8 cellular contexts compared by ENCODE assay signal in the genomic region with DNA sequence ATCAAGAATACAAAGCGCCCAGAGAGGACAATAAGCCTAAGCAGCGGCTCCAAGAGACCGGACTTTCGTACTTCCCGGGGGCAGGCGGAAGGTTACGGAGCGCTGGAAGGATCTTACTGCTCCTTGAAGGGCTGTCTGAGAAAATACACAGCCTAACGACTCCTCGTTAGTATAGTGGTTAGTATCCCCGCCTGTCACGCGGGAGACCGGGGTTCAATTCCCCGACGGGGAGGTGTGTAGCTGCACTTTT. TPM values are rescaled to one million over a fixed set of nuclear protein-coding genes. Genes with fewer than 3 reads are reported as not detected.
DNase-seq lines count a peak whose midpoint lies in the region; ATAC-seq, FAIRE-seq and TF ChIP-seq lines count a peak whose summit lies in the region.

No MANE protein-coding gene starts in this region.

- TF ChIP-seq RAD21 in GM12878 (IDR thresholded peaks at IDR 0.05; ENCODE audit: insufficient read depth, low read depth, low read length): no peak

- DNase-seq in GM12892 (ENCODE audit: insufficient read length) (peak; percentile 46), NCI-H1417 (lab: John Stamatoyannopoulos, UW) (peak; percentile 96 to 99 (median 98)), T1000 (lab: John Stamatoyannopoulos, UW) (peak; percentile 99), GM12878 (ENCODE audit: low read depth, low spot score) (peak; percentile 93), hypothalamus (lab: John Stamatoyannopoulos, UW) (peak; percentile 33 to 98 (median 79)), sciatic nerve (ENCODE audit: low spot score) (peak; percentile 93), HuH-7 (ENCODE audit: low spot score) (no peak)

- RAD21 ChIA-PET in GM12878 (lab: Charles Lee; ENCODE audit: unreplicated experiment): interaction anchor here (1.5 kb wide), 1 partner anchor 10 kb away, joined by 6 read pairs; no protein-coding TSS in a partner anchor

- H3K9ac ChIP-seq in GM12878 (ENCODE audit: control insufficient read depth, insufficient read depth, low read length): peak overlapping the region; percentile 99

- CTCF ChIA-PET in GM12878 (lab: Yijun Ruan, JAX): interaction anchor here (1.6 to 5.0 kb wide), 2 partner anchors 12 to 13 kb away, joined by 7 to 29 read pairs; a partner anchor contains a TSS

- no peaks in the 10 kb centered on the region for H4K20me1 ChIP-seq in GM12878 (ENCODE audit: control insufficient read depth, insufficient read depth)

- H3K4me3 ChIP-seq in GM12878: peak overlapping the region; percentile 75

- no peaks in the 10 kb centered on the region for H3K36me3 ChIP-seq in GM12878 (ENCODE audit: control insufficient read depth in 2 of 2, insufficient read depth in 2 of 2, low read length in 1 of 2)

- H3K4me2 ChIP-seq in GM12878 (ENCODE audit: control insufficient read depth, insufficient read depth): peak overlapping the region; percentile 91

- no TSS peak for BruUV-seq in GM12878 (replicated peaks; lab: Mats Ljungman, UMichigan)

- H3K27me3 ChIP-seq in GM12878 (replicated peaks in 1 of 2; ENCODE audit: control insufficient read depth in 2 of 2, insufficient read depth in 2 of 2, low read length in 1 of 2): no peaks in the 10 kb centered on the region

- in situ Hi-C loops in GM12878 (cut with MboI): no loop called here

- SMC1A ChIA-PET in GM12878 (lab: Charles Lee; ENCODE audit: uncharacterized antibody, unreplicated experiment): no interaction called here

- H3K79me2 ChIP-seq in GM12878 (ENCODE audit: control insufficient read depth, insufficient read depth, low read length): no peaks in the 10 kb centered on the region

- no peak for TF ChIP-seq POLR2A in GM12892 (IDR thresholded peaks at IDR 0.05; ENCODE audit: low read depth, low read length)
- TF ChIP-seq POLR2A in GM12878 (IDR thresholded peaks at IDR 0.05; ENCODE audit: low read depth, low read length): no peak

- no peak for FAIRE-seq in GM12892 (lab: Jason Lieb, UNC)
- no peak for FAIRE-seq in GM12878 (lab: Jason Lieb, UNC)

- H3K9me3 ChIP-seq in GM12878 (replicated peaks; ENCODE audit: control insufficient read depth, insufficient read depth, low read length): no peaks in the 10 kb centered on the region

- POLR2A ChIA-PET in GM12878 (lab: Charles Lee): interaction anchor here (1.0 to 1.6 kb wide), 4 partner anchors 11 to 16 kb away, joined by 3 to 6 read pairs (median 4); no protein-coding TSS in a partner anchor

- under 1% methylated on average over 16 of the region's 16 CpGs for WGBS in GM12878 (ENCODE audit: insufficient coverage, insufficient replicate concordance, low lambda C conversion rate, missing lambda C conversion rate)

- H3K4me1 ChIP-seq in GM12878 (ENCODE audit: control insufficient read depth, insufficient read depth, low read length): peaks cover 3% of the 10 kb centered on the region; the same call in 1 of the 2 replicates

- no peak for TF ChIP-seq EP300 in GM12878 (IDR thresholded peaks at IDR 0.05; ENCODE audit: borderline replicate concordance in 1 of 2, control insufficient read depth in 1 of 2, low read depth in 2 of 2, low read length in 2 of 2)

- ATAC-seq in HG02678 (IDR thresholded peaks at IDR 0.05; ENCODE audit: unreplicated experiment) (peak; percentile 63), GM12878 (peak; percentile 78), sciatic nerve (peak; percentile 96)

- TF ChIP-seq CTCF in GM12878 (IDR thresholded peaks at IDR 0.05 in 2 of 3, conservative IDR thresholded peaks at IDR 0.05 in 1 of 3; ENCODE audit: control insufficient read depth in 2 of 3, extremely low read depth in 1 of 3, insufficient read depth in 1 of 3, low read depth in 3 of 3, low read length in 3 of 3): no peak

- peak overlapping the region; percentile 99 for H3K27ac ChIP-seq in GM12878 (ENCODE audit: control insufficient read depth, insufficient read depth)

- intact Hi-C loops in GM12878 (cut with micrococcal nuclease; ENCODE audit: unreplicated experiment): loop anchor here (1.0 kb wide), 2 partner anchors 13 to 90 kb away; a partner anchor contains a TSS
- intact Hi-C loops in sciatic nerve (cut with DNase I): no loop called here

- H2AFZ ChIP-seq in GM12878 (ENCODE audit: control insufficient read depth, low read depth, low read length): peak overlapping the region; percentile 99

TF ChIP-seq in GM12878, 131 proteins besides CTCF, POLR2A, EP300 and RAD21 (continues in another document):
- TF ChIP-seq, protein P1, sequence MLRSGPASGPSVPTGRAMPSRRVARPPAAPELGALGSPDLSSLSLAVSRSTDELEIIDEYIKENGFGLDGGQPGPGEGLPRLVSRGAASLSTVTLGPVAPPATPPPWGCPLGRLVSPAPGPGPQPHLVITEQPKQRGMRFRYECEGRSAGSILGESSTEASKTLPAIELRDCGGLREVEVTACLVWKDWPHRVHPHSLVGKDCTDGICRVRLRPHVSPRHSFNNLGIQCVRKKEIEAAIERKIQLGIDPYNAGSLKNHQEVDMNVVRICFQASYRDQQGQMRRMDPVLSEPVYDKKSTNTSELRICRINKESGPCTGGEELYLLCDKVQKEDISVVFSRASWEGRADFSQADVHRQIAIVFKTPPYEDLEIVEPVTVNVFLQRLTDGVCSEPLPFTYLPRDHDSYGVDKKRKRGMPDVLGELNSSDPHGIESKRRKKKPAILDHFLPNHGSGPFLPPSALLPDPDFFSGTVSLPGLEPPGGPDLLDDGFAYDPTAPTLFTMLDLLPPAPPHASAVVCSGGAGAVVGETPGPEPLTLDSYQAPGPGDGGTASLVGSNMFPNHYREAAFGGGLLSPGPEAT (IDR thresholded peaks at IDR 0.05; ENCODE audit: low read depth): peak; percentile 20
- TF ChIP-seq, protein P2, sequence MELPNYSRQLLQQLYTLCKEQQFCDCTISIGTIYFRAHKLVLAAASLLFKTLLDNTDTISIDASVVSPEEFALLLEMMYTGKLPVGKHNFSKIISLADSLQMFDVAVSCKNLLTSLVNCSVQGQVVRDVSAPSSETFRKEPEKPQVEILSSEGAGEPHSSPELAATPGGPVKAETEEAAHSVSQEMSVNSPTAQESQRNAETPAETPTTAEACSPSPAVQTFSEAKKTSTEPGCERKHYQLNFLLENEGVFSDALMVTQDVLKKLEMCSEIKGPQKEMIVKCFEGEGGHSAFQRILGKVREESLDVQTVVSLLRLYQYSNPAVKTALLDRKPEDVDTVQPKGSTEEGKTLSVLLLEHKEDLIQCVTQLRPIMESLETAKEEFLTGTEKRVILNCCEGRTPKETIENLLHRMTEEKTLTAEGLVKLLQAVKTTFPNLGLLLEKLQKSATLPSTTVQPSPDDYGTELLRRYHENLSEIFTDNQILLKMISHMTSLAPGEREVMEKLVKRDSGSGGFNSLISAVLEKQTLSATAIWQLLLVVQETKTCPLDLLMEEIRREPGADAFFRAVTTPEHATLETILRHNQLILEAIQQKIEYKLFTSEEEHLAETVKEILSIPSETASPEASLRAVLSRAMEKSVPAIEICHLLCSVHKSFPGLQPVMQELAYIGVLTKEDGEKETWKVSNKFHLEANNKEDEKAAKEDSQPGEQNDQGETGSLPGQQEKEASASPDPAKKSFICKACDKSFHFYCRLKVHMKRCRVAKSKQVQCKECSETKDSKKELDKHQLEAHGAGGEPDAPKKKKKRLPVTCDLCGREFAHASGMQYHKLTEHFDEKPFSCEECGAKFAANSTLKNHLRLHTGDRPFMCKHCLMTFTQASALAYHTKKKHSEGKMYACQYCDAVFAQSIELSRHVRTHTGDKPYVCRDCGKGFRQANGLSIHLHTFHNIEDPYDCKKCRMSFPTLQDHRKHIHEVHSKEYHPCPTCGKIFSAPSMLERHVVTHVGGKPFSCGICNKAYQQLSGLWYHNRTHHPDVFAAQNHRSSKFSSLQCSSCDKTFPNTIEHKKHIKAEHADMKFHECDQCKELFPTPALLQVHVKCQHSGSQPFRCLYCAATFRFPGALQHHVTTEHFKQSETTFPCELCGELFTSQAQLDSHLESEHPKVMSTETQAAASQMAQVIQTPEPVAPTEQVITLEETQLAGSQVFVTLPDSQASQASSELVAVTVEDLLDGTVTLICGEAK (IDR thresholded peaks at IDR 0.05; ENCODE audit: borderline replicate concordance): peak; percentile 83
- peak; percentile 9 for TF ChIP-seq FOS (IDR thresholded peaks at IDR 0.05; ENCODE audit: borderline replicate concordance, extremely low read depth, insufficient read length)
- TF ChIP-seq IRF4 (IDR thresholded peaks at IDR 0.05; ENCODE audit: low read depth, low read length): 0 out of 2 replicates have a peak, but pooled peaks have one; percentile 7
- TF ChIP-seq GABPA (IDR thresholded peaks at IDR 0.05; ENCODE audit: low read depth): peak; percentile 60; the same call in 1 of the 2 replicates
- TF ChIP-seq, protein P3, sequence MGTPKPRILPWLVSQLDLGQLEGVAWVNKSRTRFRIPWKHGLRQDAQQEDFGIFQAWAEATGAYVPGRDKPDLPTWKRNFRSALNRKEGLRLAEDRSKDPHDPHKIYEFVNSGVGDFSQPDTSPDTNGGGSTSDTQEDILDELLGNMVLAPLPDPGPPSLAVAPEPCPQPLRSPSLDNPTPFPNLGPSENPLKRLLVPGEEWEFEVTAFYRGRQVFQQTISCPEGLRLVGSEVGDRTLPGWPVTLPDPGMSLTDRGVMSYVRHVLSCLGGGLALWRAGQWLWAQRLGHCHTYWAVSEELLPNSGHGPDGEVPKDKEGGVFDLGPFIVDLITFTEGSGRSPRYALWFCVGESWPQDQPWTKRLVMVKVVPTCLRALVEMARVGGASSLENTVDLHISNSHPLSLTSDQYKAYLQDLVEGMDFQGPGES (IDR thresholded peaks at IDR 0.05): 0 out of 2 replicates have a peak, but pooled peaks have one; percentile 51
- peak in 1 of 2 experiments; percentile 26; a peak in 1 of 4 replicates for TF ChIP-seq ETV6 (conservative IDR thresholded peaks at IDR 0.05 in 1 of 2, IDR thresholded peaks at IDR 0.05 in 1 of 2; ENCODE audit: borderline replicate concordance in 1 of 2, low read depth in 1 of 2)
- no peak for TF ChIP-seq SMARCA5 (IDR thresholded peaks at IDR 0.05)

RNA-seq across cellular contexts. Expression of a gene that starts 12.1 kb away (rescaled TPM):
- polyA plus RNA-seq in GM12892 (2012; ENCODE audit: missing spikeins): 124 TPM
- total RNA-seq in GM12878 (2013; cell fraction: nucleolus; rRNA removed): 460 and 483 TPM in 2 replicates
- total RNA-seq in GM12878 (2014; rRNA removed): 209 and 233 TPM in 2 replicates
- 246 and 252 TPM in 2 replicates for total RNA-seq in GM12878 (2014; rRNA removed; fragmentation: Illumina TruSeq; extraction: Trizol)
- 237 and 245 TPM in 2 replicates for total RNA-seq in GM12878 (2021)
- polyA plus RNA-seq in GM12878 (2011; ENCODE audit: low read depth): 46.2 TPM
- polyA plus RNA-seq in GM12878 (2011; rRNA removed): 224 and 327 TPM in 2 replicates
- 73.4 and 76.0 TPM in 2 replicates for polyA plus RNA-seq in GM12878 (2011; cell fraction: cytosol; rRNA removed)
- 95.8 and 126 TPM in 2 replicates for polyA plus RNA-seq in GM12878 (2011; cell fraction: nucleus; rRNA removed)
- 81.6 and 82.1 TPM in 2 replicates for polyA plus RNA-seq in GM12878 (2012)
- 200 and 227 TPM in 2 replicates for polyA plus RNA-seq in GM12878 (2014; fragmentation: Illumina TruSeq; extraction: Trizol)
- 10 to 100 TPM; 79.8 to 88.3 TPM for polyA plus RNA-seq in GM12878 (2014; fragmentation: Nextera tagmentation; extraction: Ambion mirVana)
- 104 and 112 TPM in 2 replicates for polyA plus RNA-seq in GM12878 (2014; rRNA removed)
- polyA plus RNA-seq in GM12878 (2016; fragmentation: Nextera tagmentation; extraction: Ambion mirVana): 100 to 1,000 TPM; 154 to 158 TPM
- 120 and 166 TPM in 2 replicates for polyA minus RNA-seq in GM12878 (2011; rRNA and poly(A)+ RNA removed)
- polyA minus RNA-seq in GM12878 (2011; cell fraction: cytosol; rRNA and poly(A)+ RNA removed): 114 and 121 TPM in 2 replicates
- 105 and 176 TPM in 2 replicates for polyA minus RNA-seq in GM12878 (2011; cell fraction: nucleus; rRNA and poly(A)+ RNA removed)
- 54.5 TPM for total RNA-seq in sciatic nerve
